In the genomic region with DNA sequence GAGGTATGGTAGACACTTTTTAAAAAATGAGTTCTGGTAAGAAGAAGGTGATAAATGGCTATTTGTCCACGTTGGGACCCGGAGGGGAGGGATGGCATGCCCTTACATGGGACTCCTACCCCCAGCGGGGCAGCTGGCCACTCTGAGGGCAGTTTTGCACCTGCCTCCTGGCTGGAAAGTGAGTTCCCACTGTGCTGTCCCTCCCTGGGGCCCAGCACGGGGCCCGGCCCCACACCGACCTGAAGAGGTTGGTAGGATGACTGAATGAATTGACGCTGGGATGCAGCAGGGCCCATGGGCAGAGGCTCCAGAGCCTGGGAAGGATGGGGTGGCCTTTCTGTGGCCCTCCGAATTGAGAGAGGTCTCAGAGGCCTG, we compare ENCODE assay signal across 10 cellular contexts. TPM values are rescaled to one million over a fixed set of nuclear protein-coding genes. Genes with fewer than 3 reads are reported as not detected.
DNase-seq lines count a peak whose midpoint lies in the region; ATAC-seq and TF ChIP-seq lines count a peak whose summit lies in the region.
"Had no signal": no experiment of that assay in that cellular context is flagged by ENCODE, and none has a peak within 500 bp of the region (broad histone marks: within the 10 kb centered on the region; RNA-seq: fewer than 3 reads in every experiment).

No MANE protein-coding gene starts in this region.

- TF ChIP-seq CTCF in chondrocyte (IDR thresholded peaks at IDR 0.05), result no peak
- TF ChIP-seq CTCF in tibial artery (IDR thresholded peaks at IDR 0.05), result no peak
- no peak for TF ChIP-seq CTCF in lower leg skin (IDR thresholded peaks at IDR 0.05)

- H3K4me3 Mint-ChIP-seq in activated T-cell treated with anti-CD3 and anti-CD28 coated beads, Interleukin-2, amount 50 U/mL, for 4 hours, result peak overlapping the region; percentile 59
- H3K4me3 Mint-ChIP-seq in chondrocyte (ENCODE audit: unreplicated experiment), result peak overlapping the region; percentile 44
- peak overlapping the region; percentile 6 to 84 (median 74) for H3K4me3 Mint-ChIP-seq in naive B cell

- no peak for DNase-seq in activated T-cell treated with anti-CD3 and anti-CD28 coated beads, Interleukin-2, amount 50 U/mL, for 4 hours
- no peak for DNase-seq in activated T-cell treated with anti-CD3 and anti-CD28 coated beads, Interleukin-2, amount 50 U/mL, for 1 hour
- peak; percentile 70 for DNase-seq in chondrocyte (ENCODE audit: low spot score)
- DNase-seq in naive B cell, result no peak
- no peak for DNase-seq in tibial artery
- no peak for DNase-seq in GM19240 (ENCODE audit: insufficient read length, low spot score)
- no peak for DNase-seq in NCI-H1092 treated with DMSO at 0.1 percent for 48 hours (lab: John Stamatoyannopoulos, UW)
- DNase-seq in lower leg skin (ENCODE audit: low spot score in 2 of 2), result no peak

- no peak for TF ChIP-seq POLR2A in lower leg skin (IDR thresholded peaks at IDR 0.05)

- H3K27ac Mint-ChIP-seq in chondrocyte (ENCODE audit: unreplicated experiment) (peak overlapping the region; percentile 99), naive B cell (peak overlapping the region in 3 of 6 donors; percentile 78 to 86 (median 84))

- H3K36me3 Mint-ChIP-seq in activated T-cell treated with anti-CD3 and anti-CD28 coated beads, Interleukin-2, amount 50 U/mL, for 4 hours (ENCODE audit: insufficient read depth), result no peaks in the 10 kb centered on the region
- peaks cover 5% of the 10 kb centered on the region for H3K36me3 Mint-ChIP-seq in chondrocyte (ENCODE audit: low read depth)
- no peaks in the 10 kb centered on the region for H3K36me3 Mint-ChIP-seq in naive B cell

- peaks cover 9 to 98% (median 76%) of the 10 kb centered on the region in 4 donors for H3K4me1 ChIP-seq in tibial artery

- H3K4me3 ChIP-seq in tibial artery (peak overlapping the region; percentile 52 to 58), lower leg skin (ENCODE audit: low read depth, poor library complexity, severe bottlenecking) (no peak overlapping the region)
- H3K4me3 ChIP-seq: K562 had no signal

- H3K36me3 ChIP-seq in tibial artery, result peaks cover 0 to 20% (median 17%) of the 10 kb centered on the region in 3 donors
- H3K36me3 ChIP-seq: neutrophil had no signal

- ATAC-seq in activated T-cell treated with anti-CD3 and anti-CD28 coated beads, Interleukin-2, amount 50 U/mL, for 4 hours, result no peak
- ATAC-seq in naive B cell (ENCODE audit: low read depth in 2 of 2), result no peak
- ATAC-seq: K562 had no signal

- H3K27me3 ChIP-seq in tibial artery, result no peaks in the 10 kb centered on the region

- peaks cover 15% of the 10 kb centered on the region for H3K4me1 Mint-ChIP-seq in activated T-cell treated with anti-CD3 and anti-CD28 coated beads, Interleukin-2, amount 50 U/mL, for 4 hours (ENCODE audit: low read depth)
- H3K4me1 Mint-ChIP-seq in chondrocyte (ENCODE audit: low read depth), result peaks cover 65% of the 10 kb centered on the region
- peaks cover 45 to 56% (median 49%) of the 10 kb centered on the region in 3 donors for H3K4me1 Mint-ChIP-seq in naive B cell

- H3K27ac ChIP-seq in tibial artery, result peak overlapping the region; percentile 98 to 100
- H3K27ac ChIP-seq: neutrophil had no signal

- intact Hi-C loops in tibial artery (cut with DNase I; ENCODE audit: low total_unique reads), result no loop called here
- intact Hi-C loops in lower leg skin (cut with DNase I; ENCODE audit: low total_unique reads), result no loop called here

- no peaks in the 10 kb centered on the region for H3K9me3 Mint-ChIP-seq in activated T-cell treated with anti-CD3 and anti-CD28 coated beads, Interleukin-2, amount 50 U/mL, for 4 hours
- H3K9me3 Mint-ChIP-seq in chondrocyte (ENCODE audit: low read depth), result no peaks in the 10 kb centered on the region
- H3K9me3 Mint-ChIP-seq in naive B cell, result no peaks in the 10 kb centered on the region

- peaks cover 21% of the 10 kb centered on the region for H3K27me3 Mint-ChIP-seq in activated T-cell treated with anti-CD3 and anti-CD28 coated beads, Interleukin-2, amount 50 U/mL, for 4 hours (ENCODE audit: low read depth)
- H3K27me3 Mint-ChIP-seq in chondrocyte (ENCODE audit: low read depth), result no peaks in the 10 kb centered on the region
- H3K27me3 Mint-ChIP-seq in naive B cell, result no peaks in the 10 kb centered on the region

- WGBS in lower leg skin, 2 donors, result 69 to 80% methylated on average over 8 of the region's 8 CpGs

- H3K9me3 ChIP-seq in tibial artery, result no peaks in the 10 kb centered on the region
- H3K9me3 ChIP-seq: neutrophil had no signal

RNA-seq across cellular contexts. Expression of gene AEBP1, which starts 0.6 kb away (rescaled TPM):
- 10 to 100 TPM; 26.7 to 36.3 (median 35.7) TPM for total RNA-seq in activated T-cell treated with anti-CD3 and anti-CD28 coated beads, Interleukin-2, amount 50 U/mL, for 4 hours
- total RNA-seq in chondrocyte, result 242 to 422 TPM (median 412 TPM) in 3 replicates
- 10 to 100 TPM in 1 of 6 donors, 1 to 10 TPM in 5; 1.9 to 18.5 (median 4.1) TPM for polyA plus RNA-seq in naive B cell (ENCODE audit: low read depth in 6 of 6)
- total RNA-seq in lower leg skin, result 100 to 1,000 TPM in 1 of 4 donors, 10 to 100 TPM in 3; 52.6 to 134 (median 54.6) TPM

RNA-seq across cellular contexts. Expression of gene POLD2, which starts 19.8 kb away (rescaled TPM):
- 100 to 1,000 TPM; 336 to 373 (median 346) TPM for total RNA-seq in activated T-cell treated with anti-CD3 and anti-CD28 coated beads, Interleukin-2, amount 50 U/mL, for 4 hours
- total RNA-seq in chondrocyte (49.2 to 64.5 TPM (median 57.3 TPM) in 3 replicates), lower leg skin (10 to 100 TPM; 50.8 to 69.0 (median 58.7) TPM)
- 100 to 1,000 TPM in 2 of 6 donors, 10 to 100 TPM in 4; 80.6 to 128 (median 88.6) TPM for polyA plus RNA-seq in naive B cell (ENCODE audit: low read depth in 6 of 6)

RNA-seq across cellular contexts. Expression of gene POLM, which starts 21.2 kb away (rescaled TPM):
- 10 to 100 TPM; 33.0 to 45.1 (median 37.7) TPM for total RNA-seq in activated T-cell treated with anti-CD3 and anti-CD28 coated beads, Interleukin-2, amount 50 U/mL, for 4 hours
- total RNA-seq in chondrocyte (14.3 to 19.0 TPM (median 15.5 TPM) in 3 replicates), lower leg skin (100 to 1,000 TPM in 1 of 4 donors, 10 to 100 TPM in 3; 31.0 to 110 (median 43.6) TPM)
- 10 to 100 TPM; 26.3 to 53.0 (median 31.4) TPM for polyA plus RNA-seq in naive B cell (ENCODE audit: low read depth in 6 of 6)

RNA-seq across cellular contexts. Expression of gene MYL7, which starts 37.6 kb away (rescaled TPM):
- total RNA-seq in activated T-cell treated with anti-CD3 and anti-CD28 coated beads, Interleukin-2, amount 50 U/mL, for 4 hours, result under 1 TPM in 1 of 3 donors, not detected in 2; 0.55 TPM
- total RNA-seq in chondrocyte, result not detected in 3 replicates
- polyA plus RNA-seq in naive B cell (ENCODE audit: low read depth in 6 of 6), result not detected
- not detected for total RNA-seq in lower leg skin
- total RNA-seq: K562 had no signal
- polyA plus RNA-seq: K562 had no signal

RNA-seq across cellular contexts. Expression of gene PGAM2, which starts 38.2 kb away (rescaled TPM):
- under 1 TPM in 1 of 3 donors, not detected in 2; 0.24 TPM for total RNA-seq in activated T-cell treated with anti-CD3 and anti-CD28 coated beads, Interleukin-2, amount 50 U/mL, for 4 hours
- total RNA-seq in chondrocyte (0.25 to 0.41 TPM in 2 of 3 replicates, not detected in the other), lower leg skin (1 to 10 TPM in 3 of 4 donors, under 1 TPM in 1; 0.75 to 7.9 (median 3.6) TPM)
- polyA plus RNA-seq in naive B cell (ENCODE audit: low read depth in 6 of 6), result not detected
- total RNA-seq: K562 had no signal
- polyA plus RNA-seq: K562 had no signal
